ENCODE assay signal across 19 cellular contexts in the genomic region with DNA sequence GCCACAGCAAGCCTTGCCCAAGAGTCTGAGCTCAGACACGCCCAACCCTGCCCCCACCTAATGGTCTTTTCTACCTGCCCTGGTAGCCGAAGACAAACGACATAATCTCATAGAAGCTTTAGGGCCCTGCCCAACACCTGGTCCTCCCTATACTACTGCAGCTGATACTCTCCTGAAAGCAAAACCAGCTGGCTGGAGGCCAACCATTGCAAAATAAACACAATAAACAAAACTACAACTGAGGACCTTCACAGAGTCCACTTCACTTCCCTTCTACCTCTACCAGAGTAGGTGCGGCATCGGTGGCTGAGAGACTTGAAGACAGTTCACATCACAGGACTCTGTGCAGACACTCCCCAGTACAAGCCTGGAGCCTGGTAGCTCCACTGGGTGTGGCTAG.
A peak's percentile ranks its signal among the peaks of the same experiment; 100 is the strongest.
DNase-seq lines count a peak whose midpoint lies in the region; ATAC-seq and TF ChIP-seq lines count a peak whose summit lies in the region.
"Had no signal": no experiment of that assay in that cellular context is flagged by ENCODE, and none has a peak within 500 bp of the region (broad histone marks: within the 10 kb centered on the region; RNA-seq: fewer than 3 reads in every experiment).

No MANE protein-coding gene starts in this region.

- H3K4me3 ChIP-seq in colonic mucosa (no peak overlapping the region), upper lobe of left lung (no peak overlapping the region)
- H3K4me3 ChIP-seq: GM12878, K562, SJCRH30 had no signal

- TF ChIP-seq CTCF in colonic mucosa (IDR thresholded peaks at IDR 0.05) (no peak), upper lobe of left lung (IDR thresholded peaks at IDR 0.05) (no peak)

- H3K9me3 ChIP-seq in colonic mucosa (no peaks in the 10 kb centered on the region), upper lobe of left lung (peaks cover 0 to 11% (median 4%) of the 10 kb centered on the region in 4 donors)
- H3K9me3 ChIP-seq: SJCRH30 had no signal

- no peak overlapping the region for H3K27ac ChIP-seq in colonic mucosa
- no peak overlapping the region for H3K27ac ChIP-seq in upper lobe of left lung
- H3K27ac ChIP-seq: RWPE1, SJCRH30 had no signal

- no peak for TF ChIP-seq POLR2A in upper lobe of left lung (IDR thresholded peaks at IDR 0.05)

- peak; percentile 75 for DNase-seq in COLO668 (lab: John Stamatoyannopoulos, UW; ENCODE audit: unreplicated experiment)
- peak; percentile 33 for DNase-seq in LoVo (ENCODE audit: low spot score)
- DNase-seq in NCI-H345 treated with DMSO at 0.1 percent for 48 hours (lab: John Stamatoyannopoulos, UW; ENCODE audit: unreplicated experiment), result peak; percentile 37
- peak; percentile 41 for DNase-seq in colonic mucosa
- no peak for DNase-seq in NCI-H1092 (lab: John Stamatoyannopoulos, UW)
- no peak for DNase-seq in NCI-H187 (lab: John Stamatoyannopoulos, UW)
- DNase-seq in activated naive CD8-positive, alpha-beta T cell treated with anti-CD3 and anti-CD28 coated beads for 36 hours, result no peak
- DNase-seq in upper lobe of left lung, result no peak
- DNase-seq: Calu3, DND-41, H9, NCI-H146, NCI-H2081 treated with DMSO at 0.1 percent for 48 hours, NCI-H446 treated with DMSO at 0.1 percent for 48 hours, SJCRH30, T-helper 2 cell had no signal

- TF ChIP-seq EP300 in upper lobe of left lung (IDR thresholded peaks at IDR 0.05), result no peak

- 87 to 90% methylated on average over 5 of the region's 5 CpGs for WGBS in upper lobe of left lung, 2 donors

- no peaks in the 10 kb centered on the region for H3K27me3 ChIP-seq in colonic mucosa
- no peaks in the 10 kb centered on the region for H3K27me3 ChIP-seq in upper lobe of left lung
- H3K27me3 ChIP-seq: SJCRH30 had no signal

- no peaks in the 10 kb centered on the region for H3K36me3 ChIP-seq in colonic mucosa
- no peaks in the 10 kb centered on the region for H3K36me3 ChIP-seq in upper lobe of left lung
- H3K36me3 ChIP-seq: SJCRH30 had no signal

- H3K27me3 Mint-ChIP-seq in activated naive CD8-positive, alpha-beta T cell treated with anti-CD3 and anti-CD28 coated beads for 36 hours, result no peaks in the 10 kb centered on the region

- no peak overlapping the region for H3K4me3 Mint-ChIP-seq in activated naive CD8-positive, alpha-beta T cell treated with anti-CD3 and anti-CD28 coated beads for 36 hours
- H3K4me3 Mint-ChIP-seq: H9 had no signal

- H3K4me1 ChIP-seq in colonic mucosa (no peaks in the 10 kb centered on the region), upper lobe of left lung (no peaks in the 10 kb centered on the region)
- H3K4me1 ChIP-seq: SJCRH30 had no signal

- no peak overlapping the region for H3K27ac Mint-ChIP-seq in activated naive CD8-positive, alpha-beta T cell treated with anti-CD3 and anti-CD28 coated beads for 36 hours
- H3K27ac Mint-ChIP-seq: H9 had no signal

- intact Hi-C loops in colonic mucosa (cut with DNase I), result no loop called here

- H3K36me3 Mint-ChIP-seq in activated naive CD8-positive, alpha-beta T cell treated with anti-CD3 and anti-CD28 coated beads for 36 hours, result no peaks in the 10 kb centered on the region

- no peak overlapping the region for H3K9ac ChIP-seq in colonic mucosa (ENCODE audit: low read depth in 2 of 2, low read length in 2 of 2)

- no peak for ATAC-seq in upper lobe of left lung (ENCODE audit: low FRiP score in 2 of 2)
- ATAC-seq: GM12878, K562 had no signal

- H3K9me3 Mint-ChIP-seq in activated naive CD8-positive, alpha-beta T cell treated with anti-CD3 and anti-CD28 coated beads for 36 hours, result peaks cover 8% of the 10 kb centered on the region

- H3K4me1 Mint-ChIP-seq in activated naive CD8-positive, alpha-beta T cell treated with anti-CD3 and anti-CD28 coated beads for 36 hours, result no peaks in the 10 kb centered on the region
- H3K4me1 Mint-ChIP-seq: H9 had no signal

Comparison
In these comparisons a context has a peak if more than half of its experiments do, and no peak if none do; other contexts are left out.
1. DNase-seq: peak in COLO668 (single experiment), LoVo (single experiment), NCI-H345 treated with DMSO at 0.1 percent for 48 hours (single experiment) and colonic mucosa (single experiment); none in NCI-H1092 (single experiment), NCI-H187 (0 of 2), activated naive CD8-positive, alpha-beta T cell treated with anti-CD3 and anti-CD28 coated beads for 36 hours (single experiment) and upper lobe of left lung (0 of 2).